In the genomic region with DNA sequence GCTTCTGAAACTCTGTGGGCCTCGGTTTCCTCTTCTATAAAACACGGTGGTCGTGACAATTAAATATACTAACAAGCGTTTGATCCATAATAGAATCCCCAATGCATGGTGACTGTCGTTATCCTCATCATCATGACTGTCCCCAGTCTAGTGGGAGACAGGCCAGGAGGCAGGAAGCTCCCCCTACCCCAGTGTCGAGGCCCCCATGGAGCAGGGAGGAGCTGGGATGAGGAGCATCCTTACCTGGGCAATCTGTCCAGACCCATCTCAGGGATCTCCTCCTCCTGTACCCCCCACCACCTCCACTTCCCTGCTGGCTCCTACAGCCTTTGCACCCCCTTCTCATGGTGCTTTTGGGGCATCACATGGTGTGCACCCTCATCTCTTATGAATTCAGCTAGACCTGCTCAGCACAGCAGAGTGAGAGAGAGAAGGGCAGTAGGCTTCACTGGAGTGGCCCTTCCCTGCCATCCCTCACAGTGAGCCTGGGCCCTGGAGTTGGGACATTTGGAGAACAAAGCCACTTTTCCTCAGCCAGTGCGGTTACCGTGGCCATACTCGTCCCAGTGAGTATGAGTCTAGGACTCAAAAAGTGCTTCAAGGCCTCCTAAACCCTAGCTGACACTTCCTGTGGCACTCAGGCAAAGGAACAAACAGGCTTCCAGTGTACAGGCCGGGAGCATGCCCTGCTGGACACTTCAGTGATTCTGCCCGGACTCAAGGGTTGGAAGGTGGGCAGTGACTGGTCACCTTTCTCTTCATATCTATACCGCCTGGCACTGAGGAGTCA, we compare ENCODE assay signal across 16 cellular contexts.
A peak's percentile ranks its signal among the peaks of the same experiment; 100 is the strongest.
DNase-seq lines count a peak whose midpoint lies in the region; ATAC-seq and TF ChIP-seq lines count a peak whose summit lies in the region.
"Had no signal": no experiment of that assay in that cellular context is flagged by ENCODE, and none has a peak within 500 bp of the region (broad histone marks: within the 10 kb centered on the region; RNA-seq: fewer than 3 reads in every experiment).

No MANE protein-coding gene starts in this region.

- H3K14ac ChIP-seq in H9 (ENCODE audit: insufficient read depth, low read length), result no peak overlapping the region

- H3K36me3 Mint-ChIP-seq in H9 (ENCODE audit: insufficient read depth in 1 of 3, low read depth in 3 of 3), result peaks cover 0 to 3% (median 0%) of the 10 kb centered on the region in 3 experiments; a peak in 1 of 7 replicates
- H3K36me3 Mint-ChIP-seq in activated T-helper 17 cell treated with anti-CD3 and anti-CD28 coated beads, Interleukin-2, amount 50 U/mL, for 72 hours (ENCODE audit: low read depth), result peaks cover 13% of the 10 kb centered on the region
- H3K36me3 Mint-ChIP-seq in naive thymus-derived CD4-positive, alpha-beta T cell, result peaks cover 0 to 31% (median 12%) of the 10 kb centered on the region in 5 donors
- H3K36me3 Mint-ChIP-seq in Calu3 (ENCODE audit: insufficient read depth, unreplicated experiment), result peaks cover 6% of the 10 kb centered on the region

- DNase-seq in H9 (no peak), germinal center (ENCODE audit: low spot score) (no peak), Calu3 (no peak), SHP77 treated with DMSO at 0.1 percent for 48 hours (lab: John Stamatoyannopoulos, UW) (no peak)
- DNase-seq in naive thymus-derived CD4-positive, alpha-beta T cell, result no peak
- DNase-seq: brain microvascular endothelial cell; effector memory CD4-positive, alpha-beta T cell; foreskin fibroblast; GOT3; immature natural killer cell; NCI-H2029; SIG-M5 had no signal

- POLR2A ChIA-PET in naive thymus-derived CD4-positive, alpha-beta T cell (lab: Charles Lee), result no interaction called here

- H2BK12ac ChIP-seq in H9 (ENCODE audit: insufficient read length, low read depth, low read length), result no peak overlapping the region

- no peak overlapping the region for H3K56ac ChIP-seq in H9 (ENCODE audit: insufficient read length, low read depth, low read length)

- H3K36me3 ChIP-seq in BLaER1, result peaks cover 47% of the 10 kb centered on the region
- peaks cover 0 to under 1% (median 0%) of the 10 kb centered on the region in 3 experiments for H3K36me3 ChIP-seq in naive thymus-derived CD4-positive, alpha-beta T cell (ENCODE audit: control insufficient read depth in 2 of 3, insufficient read depth in 3 of 3, low read length in 3 of 3)
- H3K36me3 ChIP-seq: brain microvascular endothelial cell had no signal

- H3K9me3 Mint-ChIP-seq in H9, result no peaks in the 10 kb centered on the region
- no peaks in the 10 kb centered on the region for H3K9me3 Mint-ChIP-seq in activated T-helper 17 cell treated with anti-CD3 and anti-CD28 coated beads, Interleukin-2, amount 50 U/mL, for 72 hours
- H3K9me3 Mint-ChIP-seq in naive thymus-derived CD4-positive, alpha-beta T cell, result no peaks in the 10 kb centered on the region
- H3K9me3 Mint-ChIP-seq in Calu3 (ENCODE audit: low read depth, unreplicated experiment), result no peaks in the 10 kb centered on the region
- H3K9me3 Mint-ChIP-seq: immature natural killer cell had no signal

- H3K27me3 Mint-ChIP-seq in H9 (ENCODE audit: low read depth), result no peaks in the 10 kb centered on the region
- no peaks in the 10 kb centered on the region for H3K27me3 Mint-ChIP-seq in activated T-helper 17 cell treated with anti-CD3 and anti-CD28 coated beads, Interleukin-2, amount 50 U/mL, for 72 hours
- H3K27me3 Mint-ChIP-seq in naive thymus-derived CD4-positive, alpha-beta T cell, result no peaks in the 10 kb centered on the region
- H3K27me3 Mint-ChIP-seq in Calu3 (ENCODE audit: unreplicated experiment), result no peaks in the 10 kb centered on the region
- H3K27me3 Mint-ChIP-seq: progenitor cell of endocrine pancreas had no signal

- no peak overlapping the region for H3K18ac ChIP-seq in H9 (ENCODE audit: insufficient read length, low read depth, low read length)

- no peaks in the 10 kb centered on the region for H4K20me1 ChIP-seq in BLaER1
- no peaks in the 10 kb centered on the region for H4K20me1 ChIP-seq in H9 (ENCODE audit: control insufficient read depth, insufficient read depth, insufficient read length)

- no peaks in the 10 kb centered on the region for H3K27me3 ChIP-seq in BLaER1
- H3K27me3 ChIP-seq in H9 (ENCODE audit: insufficient read depth, low read length), result no peaks in the 10 kb centered on the region
- H3K27me3 ChIP-seq in naive thymus-derived CD4-positive, alpha-beta T cell (ENCODE audit: control insufficient read depth in 2 of 2, insufficient read depth in 2 of 2, low read length in 2 of 2), result no peaks in the 10 kb centered on the region
- H3K27me3 ChIP-seq: brain microvascular endothelial cell had no signal

- H3K9ac ChIP-seq in BLaER1 (0 out of 2 replicates have a peak overlapping the region, but pooled peaks have one; percentile 54), H9 (ENCODE audit: extremely low read depth, insufficient read length, low read length) (no peak overlapping the region)

- no peak overlapping the region for H3K23ac ChIP-seq in H9 (ENCODE audit: insufficient read length, low read depth, low read length)

- TF ChIP-seq CTCF in H9 (conservative IDR thresholded peaks at IDR 0.05), result no peak
- TF ChIP-seq CTCF in Calu3 (IDR thresholded peaks at IDR 0.05; ENCODE audit: unreplicated experiment), result no peak

- H3K23me2 ChIP-seq in H9 (ENCODE audit: insufficient read length, low read depth, low read length, poor library complexity, severe bottlenecking), result no peaks in the 10 kb centered on the region

- no peak overlapping the region for H2BK15ac ChIP-seq in H9 (ENCODE audit: low read depth, low read length)

- no peak overlapping the region for H3K4ac ChIP-seq in H9 (ENCODE audit: low read depth, low read length)

- H3K9me3 ChIP-seq in BLaER1, result no peaks in the 10 kb centered on the region
- H3K9me3 ChIP-seq in H9 (ENCODE audit: control insufficient read depth, low read depth, low read length), result no peaks in the 10 kb centered on the region
- H3K9me3 ChIP-seq in naive thymus-derived CD4-positive, alpha-beta T cell (ENCODE audit: control insufficient read depth in 2 of 3, low read length in 3 of 3), result no peaks in the 10 kb centered on the region

- H3K27ac Mint-ChIP-seq in H9 (peak overlapping the region in 2 of 3 experiments; percentile 5 to 58; a peak in 1 of 7 replicates), Calu3 (ENCODE audit: unreplicated experiment) (no peak overlapping the region)
- peak overlapping the region; percentile 97 for H3K27ac Mint-ChIP-seq in activated T-helper 17 cell treated with anti-CD3 and anti-CD28 coated beads, Interleukin-2, amount 50 U/mL, for 72 hours
- H3K27ac Mint-ChIP-seq in naive thymus-derived CD4-positive, alpha-beta T cell, result peak overlapping the region in 8 of 9 donors; percentile 67 to 90 (median 82)
- H3K27ac Mint-ChIP-seq: progenitor cell of endocrine pancreas had no signal

- no peak overlapping the region for H3T11ph ChIP-seq in H9 (ENCODE audit: low read length)

- no peak overlapping the region for H2AK5ac ChIP-seq in H9 (ENCODE audit: insufficient read length, low read length)

- peaks cover 76% of the 10 kb centered on the region for H3K4me1 ChIP-seq in BLaER1
- H3K4me1 ChIP-seq in H9 (ENCODE audit: insufficient read depth, low read length), result no peaks in the 10 kb centered on the region; the same call in 1 of the 2 replicates
- H3K4me1 ChIP-seq in naive thymus-derived CD4-positive, alpha-beta T cell (ENCODE audit: control insufficient read depth in 2 of 2, insufficient read depth in 2 of 2, low read length in 2 of 2), result peaks cover 19 to 45% of the 10 kb centered on the region in 2 donors

- H3K4me3 ChIP-seq in BLaER1, result no peak overlapping the region
- H3K4me3 ChIP-seq in naive thymus-derived CD4-positive, alpha-beta T cell (ENCODE audit: low read length), result no peak overlapping the region

- no peak overlapping the region for H3K4me3 Mint-ChIP-seq in H9
- H3K4me3 Mint-ChIP-seq in activated T-helper 17 cell treated with anti-CD3 and anti-CD28 coated beads, Interleukin-2, amount 50 U/mL, for 72 hours, result peak overlapping the region; percentile 75
- peak overlapping the region in 9 of 10 donors; percentile 17 to 71 (median 58) for H3K4me3 Mint-ChIP-seq in naive thymus-derived CD4-positive, alpha-beta T cell
- H3K4me3 Mint-ChIP-seq in Calu3 (ENCODE audit: low read depth, unreplicated experiment), result no peak overlapping the region

- no TSS peak for BruUV-seq in Calu3 (replicated peaks; lab: Mats Ljungman, UMichigan)

- H2AFZ ChIP-seq in H9 (ENCODE audit: low read length), result no peak overlapping the region

- no peaks in the 10 kb centered on the region for H3K79me1 ChIP-seq in H9 (ENCODE audit: insufficient read depth, low read depth, low read length, poor library complexity, severe bottlenecking)

- no peak overlapping the region for H4K5ac ChIP-seq in H9 (ENCODE audit: insufficient read length, low read depth, low read length)

- intact Hi-C loops in naive thymus-derived CD4-positive, alpha-beta T cell (cut with micrococcal nuclease), result no loop called here
- intact Hi-C loops in Calu3 (cut with micrococcal nuclease; ENCODE audit: unreplicated experiment), result no loop called here

- H3K4me1 Mint-ChIP-seq in H9 (peaks cover 3 to 11% of the 10 kb centered on the region in 2 experiments; a peak in 3 of 4 replicates), Calu3 (ENCODE audit: low read depth, unreplicated experiment) (peaks cover 19% of the 10 kb centered on the region)
- peaks cover 20% of the 10 kb centered on the region for H3K4me1 Mint-ChIP-seq in activated T-helper 17 cell treated with anti-CD3 and anti-CD28 coated beads, Interleukin-2, amount 50 U/mL, for 72 hours
- peaks cover 25 to 76% (median 55%) of the 10 kb centered on the region in 7 donors for H3K4me1 Mint-ChIP-seq in naive thymus-derived CD4-positive, alpha-beta T cell

- no CpG with 5 or more reads among the region's 12 CpGs for WGBS in H9 (ENCODE audit: extremely low coverage, insufficient read length, low lambda C conversion rate)

- no peak overlapping the region for H4K91ac ChIP-seq in H9 (ENCODE audit: insufficient read length, low read depth, low read length)

- H2BK20ac ChIP-seq in H9 (ENCODE audit: low read depth, low read length, poor library complexity, severe bottlenecking), result no peak overlapping the region

- CTCF ChIA-PET in naive thymus-derived CD4-positive, alpha-beta T cell (lab: Charles Lee), result interaction anchor here (0.6 kb wide), 3 partner anchors 23 to 204 kb away, joined by 3 to 5 read pairs (median 3); no protein-coding TSS in a partner anchor
- CTCF ChIA-PET in Calu3 (lab: Charles Lee), result interaction anchor here (1.3 kb wide), 1 partner anchor 163 kb away, joined by 4 read pairs; a partner anchor contains a TSS

- H3K79me2 ChIP-seq in H9 (ENCODE audit: insufficient read depth, low read length), result no peaks in the 10 kb centered on the region

- ATAC-seq in activated T-helper 17 cell treated with anti-CD3 and anti-CD28 coated beads, Interleukin-2, amount 50 U/mL, for 72 hours (replicated peaks), result no peak
- ATAC-seq in naive thymus-derived CD4-positive, alpha-beta T cell, result peak; percentile 3
- ATAC-seq in GM18909 (IDR thresholded peaks at IDR 0.05; ENCODE audit: poor library complexity, unreplicated experiment), result no peak

- H3K4me2 ChIP-seq in BLaER1, result peak overlapping the region; percentile 86
- H3K4me2 ChIP-seq in H9 (ENCODE audit: insufficient read depth, insufficient read length, low read length), result no peak overlapping the region

- H2BK5ac ChIP-seq in H9 (ENCODE audit: insufficient read length, low read length), result no peak overlapping the region

- no peak overlapping the region for H2BK120ac ChIP-seq in H9 (ENCODE audit: low read depth, low read length, poor library complexity, severe bottlenecking)

- H4K8ac ChIP-seq in H9 (replicated peaks; ENCODE audit: insufficient read length, low read depth, low read length), result no peak overlapping the region

- H3K27ac ChIP-seq in BLaER1 (peak overlapping the region; percentile 80), H9 (ENCODE audit: insufficient read length, low read depth, low read length) (no peak overlapping the region)
- H3K27ac ChIP-seq in naive thymus-derived CD4-positive, alpha-beta T cell (ENCODE audit: low read depth, low read length), result no peak overlapping the region
- H3K27ac ChIP-seq: brain microvascular endothelial cell had no signal

Comparison
In these comparisons a context has a peak if more than half of its experiments do, and no peak if none do; other contexts are left out.
1. H3K4me3 Mint-ChIP-seq: peak in activated T-helper 17 cell treated with anti-CD3 and anti-CD28 coated beads, Interleukin-2, amount 50 U/mL, for 72 hours (single experiment) and naive thymus-derived CD4-positive, alpha-beta T cell (9 of 10); none in H9 (0 of 2) and Calu3 (single experiment).